In the genomic region with DNA sequence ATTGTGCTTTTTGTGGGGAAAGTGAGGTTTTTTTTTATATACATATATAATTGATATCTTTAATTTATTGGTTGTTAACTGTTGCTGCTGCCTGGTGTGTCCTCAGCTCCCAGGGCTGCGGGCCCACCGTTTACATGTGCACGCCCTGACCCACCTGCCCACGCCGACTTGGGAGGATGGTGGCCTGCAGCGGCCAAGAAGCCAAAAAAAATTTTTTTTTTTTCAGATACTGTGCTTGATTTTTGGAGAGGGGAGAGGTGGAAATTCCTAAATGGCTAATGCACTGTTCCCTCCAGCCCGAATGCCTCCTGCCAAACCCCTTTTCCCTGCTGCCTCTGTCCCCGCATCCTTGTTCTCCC, we compare ENCODE assay signal across 18 cellular contexts. TPM values are rescaled to one million over a fixed set of nuclear protein-coding genes. Genes with fewer than 3 reads are reported as not detected.
DNase-seq lines count a peak whose midpoint lies in the region; ATAC-seq and TF ChIP-seq lines count a peak whose summit lies in the region.
"Had no signal": no experiment of that assay in that cellular context is flagged by ENCODE, and none has a peak within 500 bp of the region (broad histone marks: within the 10 kb centered on the region; RNA-seq: fewer than 3 reads in every experiment).

No MANE protein-coding gene starts in this region.

- H3K4me1 ChIP-seq in esophagus muscularis mucosa (peaks cover 11 to 33% (median 33%) of the 10 kb centered on the region in 4 donors), spleen (peaks cover 5 to 11% (median 9%) of the 10 kb centered on the region in 6 donors), aorta (ENCODE audit: control insufficient read depth in 1 of 2, insufficient read depth in 2 of 2, low read length in 2 of 2) (no peaks in the 10 kb centered on the region), HAP-1 (no peaks in the 10 kb centered on the region)
- H3K4me1 ChIP-seq: A549 had no signal

- in situ Hi-C loops in HAP-1 (cut with MboI; ENCODE audit: low sequenced_read_pairs): no loop called here

- H3K36me3 ChIP-seq in esophagus muscularis mucosa: peaks cover 0 to 38% (median 13%) of the 10 kb centered on the region in 4 donors
- H3K36me3 ChIP-seq in spleen: no peaks in the 10 kb centered on the region
- H3K36me3 ChIP-seq in aorta (ENCODE audit: control insufficient read depth in 1 of 2, insufficient read depth in 2 of 2, low read length in 1 of 2): peaks cover 0 to 4% of the 10 kb centered on the region in 2 donors
- peaks cover 22% of the 10 kb centered on the region for H3K36me3 ChIP-seq in HAP-1 (replicated peaks)

- TF ChIP-seq POLR2A in esophagus muscularis mucosa (IDR thresholded peaks at IDR 0.05; ENCODE audit: low read depth): no peak
- no peak for TF ChIP-seq POLR2A in spleen (IDR thresholded peaks at IDR 0.05)

- no peak for DNase-seq in RWPE1 (ENCODE audit: low spot score)
- no peak for DNase-seq in esophagus muscularis mucosa (ENCODE audit: extremely low spot score)
- DNase-seq in spleen: peak; percentile 27
- DNase-seq in aorta: peak; percentile 30 to 38
- DNase-seq in HAP-1 (ENCODE audit: low spot score in 2 of 2): no peak
- DNase-seq: Calu3; CD8-positive, alpha-beta T cell; DMS79 treated with DMSO at 0.1 percent for 48 hours; GF-D8; IMR-90 had no signal

- H3K9me3 ChIP-seq in esophagus muscularis mucosa (no peaks in the 10 kb centered on the region), spleen (peaks cover 0 to 2% (median 1%) of the 10 kb centered on the region in 8 donors), aorta (ENCODE audit: control insufficient read depth, low read length) (no peaks in the 10 kb centered on the region), HAP-1 (no peaks in the 10 kb centered on the region)
- H3K9me3 ChIP-seq: A549 had no signal

- TF ChIP-seq CTCF in RWPE1 (conservative IDR thresholded peaks at IDR 0.05; ENCODE audit: low read depth) (no peak), esophagus muscularis mucosa (IDR thresholded peaks at IDR 0.05) (no peak), spleen (IDR thresholded peaks at IDR 0.05 in 8 of 11, conservative IDR thresholded peaks at IDR 0.05 in 3 of 11) (no peak)

- H3K27ac ChIP-seq in RWPE1 (peak overlapping the region; percentile 70), esophagus muscularis mucosa (replicated peaks in 1 of 4) (peak overlapping the region in 3 of 4 donors; percentile 77 to 84 (median 83)), spleen (no peak overlapping the region), aorta (ENCODE audit: low read depth in 1 of 2, low read length in 2 of 2) (no peak overlapping the region)
- H3K27ac ChIP-seq: 22Rv1; A549; BLaER1 treated with 17β-estradiol and CSF1 and Interleukin-3, amounts not matched to agents 10 nM and 100 nM had no signal

- intact Hi-C loops in esophagus muscularis mucosa (cut with DNase I) (no loop called here), spleen (cut with DNase I; ENCODE audit: low total_unique reads) (no loop called here), aorta (cut with DNase I) (no loop called here)

- POLR2A ChIA-PET in RWPE1 (lab: Yijun Ruan, JAX; ENCODE audit: low non-redundant PET): no interaction called here

- H3K4me3 ChIP-seq in esophagus muscularis mucosa (no peak overlapping the region), spleen (no peak overlapping the region), aorta (ENCODE audit: low read length in 2 of 2) (no peak overlapping the region), HAP-1 (no peak overlapping the region)
- H3K4me3 ChIP-seq: A549; BLaER1 treated with 17β-estradiol and CSF1 and Interleukin-3, amounts not matched to agents 10 nM and 100 nM; GM23338; K562 had no signal

- ATAC-seq in aorta (ENCODE audit: low FRiP score): no peak
- ATAC-seq in GM21576 (IDR thresholded peaks at IDR 0.05; ENCODE audit: unreplicated experiment): no peak
- no peak for ATAC-seq in GM18861 (IDR thresholded peaks at IDR 0.05; ENCODE audit: unreplicated experiment)
- ATAC-seq: A549; CD8-positive, alpha-beta T cell; K562 had no signal

- CTCF ChIA-PET in RWPE1 (lab: Yijun Ruan, JAX): no interaction called here

- 91% methylated on average over 8 of the region's 8 CpGs for WGBS in esophagus muscularis mucosa
- 91 to 97% (median 94%) methylated on average over 8 of the region's 8 CpGs for WGBS in spleen, 5 donors
- WGBS in aorta, 2 donors: 88 to 91% methylated on average over 8 of the region's 8 CpGs

- H3K27me3 ChIP-seq in esophagus muscularis mucosa: no peaks in the 10 kb centered on the region
- peaks cover 0 to 19% (median 0%) of the 10 kb centered on the region in 7 donors for H3K27me3 ChIP-seq in spleen (replicated peaks in 1 of 7)
- H3K27me3 ChIP-seq in aorta (ENCODE audit: control insufficient read depth in 1 of 2, insufficient read depth in 2 of 2, low read length in 1 of 2): no peaks in the 10 kb centered on the region
- H3K27me3 ChIP-seq in HAP-1 (ENCODE audit: low read depth): no peaks in the 10 kb centered on the region
- H3K27me3 ChIP-seq: BLaER1 treated with 17β-estradiol and CSF1 and Interleukin-3, amounts not matched to agents 10 nM and 100 nM had no signal

- no peak for TF ChIP-seq EP300 in esophagus muscularis mucosa (IDR thresholded peaks at IDR 0.05)

RNA-seq across cellular contexts. Expression of gene HMCN2, which starts 32.0 kb away (rescaled TPM):
- total RNA-seq in esophagus muscularis mucosa (10 to 100 TPM in 3 of 4 donors, 1 to 10 TPM in 1; 9.1 to 38.6 (median 12.5) TPM), spleen (1 to 10 TPM in 2 of 7 donors, under 1 TPM in 5; 0.09 to 1.9 (median 0.67) TPM), aorta (10 to 100 TPM in 1 of 2 donors, 1 to 10 TPM in 1; 7.8 to 14.8 TPM)
- polyA plus RNA-seq in spleen (1 to 10 TPM in 2 of 3 donors, under 1 TPM in 1; 0.39 to 1.7 (median 1.4) TPM), aorta (1 to 10 TPM in 1 of 2 donors, under 1 TPM in 1; 0.25 to 1.4 TPM)
- total RNA-seq: B cell; Calu3; CD8-positive, alpha-beta T cell; IMR-90; K562 had no signal

Comparison
In these comparisons a context has a peak if more than half of its experiments do, and no peak if none do; other contexts are left out.
1. DNase-seq: peak in spleen (single experiment) and aorta (2 of 2); none in RWPE1 (single experiment), esophagus muscularis mucosa (single experiment) and HAP-1 (0 of 2).
2. H3K27ac ChIP-seq: peak in RWPE1 (single experiment) and esophagus muscularis mucosa (3 of 4); none in spleen (0 of 8) and aorta (0 of 2).